In genomic region chr11:125494601-125494986, GRCh38 we compare ENCODE assay signal across 9 cellular contexts. TPM values are rescaled to one million over a fixed set of nuclear protein-coding genes. Genes with fewer than 3 reads are reported as not detected.
DNase-seq lines count a peak whose midpoint lies in the region; ATAC-seq and TF ChIP-seq lines count a peak whose summit lies in the region.
"Had no signal": no experiment of that assay in that cellular context is flagged by ENCODE, and none has a peak within 500 bp of the region (broad histone marks: within the 10 kb centered on the region; RNA-seq: fewer than 3 reads in every experiment).

No MANE protein-coding gene starts in this region.

- POLR2A ChIA-PET in CD4-positive, alpha-beta T cell (lab: Charles Lee) = no interaction called here

- H3K9me3 ChIP-seq in CD4-positive, alpha-beta T cell (ENCODE audit: control insufficient read depth, low read length) = no peaks in the 10 kb centered on the region

- no peak overlapping the region for H3K27ac ChIP-seq in CD4-positive, alpha-beta T cell (ENCODE audit: low read depth, low read length)

- H3K9me3 Mint-ChIP-seq in CD4-positive, alpha-beta T cell = no peaks in the 10 kb centered on the region

- no peak for ATAC-seq in CD4-positive, alpha-beta T cell (ENCODE audit: poor library complexity)
- ATAC-seq in HG03442 (IDR thresholded peaks at IDR 0.05; ENCODE audit: unreplicated experiment) = no peak

- H3K27ac Mint-ChIP-seq in CD4-positive, alpha-beta T cell = no peak overlapping the region

- peak overlapping the region; percentile 67 for H3K4me3 ChIP-seq in epithelial cell of esophagus (ENCODE audit: low read length)

- CTCF ChIA-PET in CD4-positive, alpha-beta T cell (lab: Charles Lee) = no interaction called here

- peaks cover 27% of the 10 kb centered on the region for H3K4me1 Mint-ChIP-seq in CD4-positive, alpha-beta T cell (ENCODE audit: low read depth)

- no peak for DNase-seq in CD4-positive, alpha-beta T cell
- DNase-seq in NCI-H69 (lab: John Stamatoyannopoulos, UW) (peak; percentile 55), epithelial cell of esophagus (ENCODE audit: low read depth) (no peak), nucleus accumbens (lab: John Stamatoyannopoulos, UW) (peak in 29 of 56 donors; percentile 5 to 79 (median 50)), NCI-H2107 treated with DMSO at 0.1 percent for 48 hours (lab: John Stamatoyannopoulos, UW; ENCODE audit: unreplicated experiment) (no peak), 8988T (no peak), pons (ENCODE audit: low spot score) (no peak)
- DNase-seq: NCI-H1930 had no signal

- intact Hi-C loops in CD4-positive, alpha-beta T cell (cut with DNase I, micrococcal nuclease) = no loop called here

- H3K27me3 Mint-ChIP-seq in CD4-positive, alpha-beta T cell = peaks cover 66% of the 10 kb centered on the region

- TF ChIP-seq CTCF in CD4-positive, alpha-beta T cell (IDR thresholded peaks at IDR 0.05) = no peak
- TF ChIP-seq CTCF in epithelial cell of esophagus (IDR thresholded peaks at IDR 0.05; ENCODE audit: insufficient read depth, low read depth, low read length, missing control alignments) = no peak

- peak overlapping the region; percentile 89 for H3K4me3 Mint-ChIP-seq in CD4-positive, alpha-beta T cell

- H3K36me3 Mint-ChIP-seq in CD4-positive, alpha-beta T cell (ENCODE audit: low read depth) = no peaks in the 10 kb centered on the region

- peaks cover 43% of the 10 kb centered on the region for H3K27me3 ChIP-seq in CD4-positive, alpha-beta T cell (ENCODE audit: control insufficient read depth, insufficient read depth, low read length)

RNA-seq across cellular contexts. Expression of gene FEZ1, which starts 1.5 kb away (rescaled TPM):
- not detected for total RNA-seq in CD4-positive, alpha-beta T cell

Comparison
In these comparisons a context has a peak if more than half of its experiments do, and no peak if none do; other contexts are left out.
1. DNase-seq: peak in NCI-H69 (single experiment) and nucleus accumbens (29 of 56); none in CD4-positive, alpha-beta T cell (0 of 10), epithelial cell of esophagus (single experiment), NCI-H2107 treated with DMSO at 0.1 percent for 48 hours (single experiment), 8988T (single experiment) and pons (single experiment).